Comparison of ENCODE assay signal across 8 cellular contexts in genomic region chr3:195270350-195271115, GRCh38. TPM values are rescaled to one million over a fixed set of nuclear protein-coding genes. Genes with fewer than 3 reads are reported as not detected.
DNase-seq lines count a peak whose midpoint lies in the region; ATAC-seq lines count a peak whose summit lies in the region.

No MANE protein-coding gene starts in this region.

- DNase-seq in AG08395 (ENCODE audit: low spot score): peak; percentile 29
- DNase-seq in NCI-H146 treated with DMSO at 0.1 percent for 48 hours (lab: John Stamatoyannopoulos, UW; ENCODE audit: unreplicated experiment): peak; percentile 73
- DNase-seq in UCSD-AML1 (lab: John Stamatoyannopoulos, UW; ENCODE audit: unreplicated experiment): peak; percentile 89
- DNase-seq in dermis blood vessel endothelial cell: peak; percentile 81
- peak; percentile 54 to 82 for DNase-seq in lung microvascular endothelial cell (ENCODE audit: low read depth in 2 of 2)
- peak; percentile 44 to 53 for DNase-seq in stimulated activated CD8-positive, alpha-beta memory T cell treated with anti-CD3 and anti-CD28 coated beads, Interleukin-2, amount 100 ng/mL, for 48 hours (ENCODE audit: low read depth in 2 of 2)

- ATAC-seq in GM18517 (IDR thresholded peaks at IDR 0.05; ENCODE audit: unreplicated experiment): peak; percentile 55
- peak; percentile 62 for ATAC-seq in HG02970 (IDR thresholded peaks at IDR 0.05; ENCODE audit: low FRiP score, unreplicated experiment)

RNA-seq across cellular contexts. Expression of gene XXYLT1, which starts 0.4 kb away (rescaled TPM):
- total RNA-seq in dermis blood vessel endothelial cell: 35.7 and 50.7 TPM in 2 replicates
- total RNA-seq in lung microvascular endothelial cell: 18.7 and 24.6 TPM in 2 replicates

Comparison
In these comparisons a context has a peak if more than half of its experiments do, and no peak if none do; other contexts are left out.
1. Peak in every context shown above with its lines: DNase-seq and ATAC-seq.
2. DNase-seq: peak in every context shown above with its lines; median percentile 89 in UCSD-AML1; 81 in dermis blood vessel endothelial cell; 73 in NCI-H146 treated with DMSO at 0.1 percent for 48 hours; 68 in lung microvascular endothelial cell; 48 in stimulated activated CD8-positive, alpha-beta memory T cell treated with anti-CD3 and anti-CD28 coated beads, Interleukin-2, amount 100 ng/mL, for 48 hours; 29 in AG08395.